ENCODE assay signal across 28 cellular contexts in genomic region chr22:26047516-26047915, GRCh38.
"Had no signal": no experiment of that assay in that cellular context is flagged by ENCODE, and none has a peak within 500 bp of the region (broad histone marks: within the 10 kb centered on the region; RNA-seq: fewer than 3 reads in every experiment).

No MANE protein-coding gene starts in this region.

- H3K36me3 Mint-ChIP-seq: stimulated activated effector memory CD8-positive, alpha-beta T cell treated with anti-CD3 and anti-CD28 coated beads, Interleukin-12 subunit alpha, Interleukin-12 subunit beta, amount 100 ng/mL, for 72 hours; stimulated activated memory B cell treated with anti-CD40 and anti-IgM and Interleukin-4, amounts not matched to agents 10 μg/mL and 1 μg/mL and 100 μg/mL, for 72 hours; stimulated activated naive B cell treated with anti-CD40 and anti-IgM and Interleukin-4, amounts not matched to agents 10 μg/mL and 1 μg/mL and 100 μg/mL, for 72 hours; type B pancreatic cell had no signal

- H3K36me3 ChIP-seq: stomach, suprapubic skin, thoracic aorta, thyroid gland, tibial artery, tibial nerve, transverse colon, upper lobe of left lung, upper lobe of right lung, uterus, vagina had no signal

- ATAC-seq: stimulated activated effector memory CD8-positive, alpha-beta T cell treated with anti-CD3 and anti-CD28 coated beads, Interleukin-12 subunit alpha, Interleukin-12 subunit beta, amount 100 ng/mL, for 72 hours; stimulated activated memory B cell treated with anti-CD40 and anti-IgM and Interleukin-4, amounts not matched to agents 10 μg/mL and 1 μg/mL and 100 μg/mL, for 72 hours; stimulated activated naive B cell treated with anti-CD40 and anti-IgM and Interleukin-4, amounts not matched to agents 10 μg/mL and 1 μg/mL and 100 μg/mL, for 72 hours; stimulated activated naive CD8-positive, alpha-beta T cell treated with anti-CD3 and anti-CD28 coated beads, Interleukin-15, amount 100 ng/mL, for 72 hours; stimulated activated naive CD8-positive, alpha-beta T cell treated with anti-CD3 and anti-CD28 coated beads, Interleukin-15, Interleukin-2, amounts not matched to agents 100 U/mL and 50 U/mL, for 24 hours; upper lobe of right lung had no signal

- H3K9me3 Mint-ChIP-seq: stimulated activated memory B cell treated with anti-CD40 and anti-IgM and Interleukin-4, amounts not matched to agents 10 μg/mL and 1 μg/mL and 100 μg/mL, for 72 hours; stimulated activated naive CD8-positive, alpha-beta T cell treated with anti-CD3 and anti-CD28 coated beads, Interleukin-15, amount 100 ng/mL, for 72 hours; stimulated activated naive CD8-positive, alpha-beta T cell treated with anti-CD3 and anti-CD28 coated beads, Interleukin-15, Interleukin-2, amounts not matched to agents 100 ng/mL and 50 ng/mL, for 24 hours; type B pancreatic cell had no signal

- H3K27me3 ChIP-seq: testis, thyroid gland, tibial nerve, upper lobe of left lung, vagina had no signal

- H3K27ac Mint-ChIP-seq: stimulated activated effector memory CD8-positive, alpha-beta T cell treated with anti-CD3 and anti-CD28 coated beads, Interleukin-12 subunit alpha, Interleukin-12 subunit beta, amount 100 ng/mL, for 72 hours; stimulated activated memory B cell treated with anti-CD40 and anti-IgM and Interleukin-4, amounts not matched to agents 10 μg/mL and 1 μg/mL and 100 μg/mL, for 72 hours; stimulated activated naive B cell treated with anti-CD40 and anti-IgM and Interleukin-4, amounts not matched to agents 10 μg/mL and 1 μg/mL and 100 μg/mL, for 72 hours; stimulated activated naive CD8-positive, alpha-beta T cell treated with anti-CD3 and anti-CD28 coated beads, Interleukin-15, Interleukin-2, amounts not matched to agents 100 ng/mL and 50 ng/mL, for 24 hours; type B pancreatic cell had no signal

- DNase-seq: stimulated activated CD4-positive, alpha-beta T cell treated with anti-CD3 and anti-CD28 coated beads, Interleukin-2, amount 100 ng/mL, for 48 hours; stimulated activated CD4-positive, alpha-beta T cell treated with anti-CD3 and anti-CD28 coated beads, Interleukin-4, amount 100 ng/mL, for 1 hour; stimulated activated CD4-positive, alpha-beta T cell treated with anti-CD3 and anti-CD28 coated beads, Interleukin-4, amount 100 ng/mL, for 24 hours; stimulated activated CD4-positive, alpha-beta T cell treated with anti-CD3 and anti-CD28 coated beads, Interleukin-4, amount 100 ng/mL, for 4 hours; stimulated activated CD8-positive, alpha-beta memory T cell treated with anti-CD3 and anti-CD28 coated beads, Interleukin-4, amount 100 ng/mL, for 48 hours; stimulated activated naive B cell treated with anti-CD40 and anti-IgM and Interleukin-4, amounts not matched to agents 10 μg/mL and 1 μg/mL and 100 μg/mL, for 72 hours; stimulated activated naive CD4-positive, alpha-beta T cell; stimulated activated naive CD4-positive, alpha-beta T cell treated with Interleukin-2 at 50 U/mL for 16 hours; stimulated activated naive CD8-positive, alpha-beta T cell treated with anti-CD3 and anti-CD28 coated beads, Interleukin-15, amount 100 ng/mL, for 72 hours; stimulated activated naive CD8-positive, alpha-beta T cell treated with anti-CD3 and anti-CD28 coated beads, Interleukin-15, Interleukin-2, amounts not matched to agents 100 U/mL and 50 U/mL, for 24 hours; stomach; substantia nigra; testis; thyroid gland; tibial artery; transverse colon; trophoblast cell; upper lobe of left lung; upper lobe of right lung; uterus had no signal

- H3K27ac ChIP-seq: stomach, suprapubic skin, testis, thoracic aorta, thyroid gland, tibial artery, tibial nerve, transverse colon, upper lobe of left lung, upper lobe of right lung, uterus, vagina had no signal

- H3K4me3 ChIP-seq: stomach, suprapubic skin, testis, thoracic aorta, thyroid gland, tibial artery, tibial nerve, transverse colon, upper lobe of left lung, upper lobe of right lung, uterus, vagina had no signal

- H3K27me3 Mint-ChIP-seq: type B pancreatic cell had no signal

- H3K4me3 Mint-ChIP-seq: stimulated activated effector memory CD8-positive, alpha-beta T cell treated with anti-CD3 and anti-CD28 coated beads, Interleukin-12 subunit alpha, Interleukin-12 subunit beta, amount 100 ng/mL, for 72 hours; stimulated activated memory B cell treated with anti-CD40 and anti-IgM and Interleukin-4, amounts not matched to agents 10 μg/mL and 1 μg/mL and 100 μg/mL, for 72 hours; stimulated activated naive B cell treated with anti-CD40 and anti-IgM and Interleukin-4, amounts not matched to agents 10 μg/mL and 1 μg/mL and 100 μg/mL, for 72 hours; stimulated activated naive CD8-positive, alpha-beta T cell treated with anti-CD3 and anti-CD28 coated beads, Interleukin-15, amount 100 ng/mL, for 72 hours; stimulated activated naive CD8-positive, alpha-beta T cell treated with anti-CD3 and anti-CD28 coated beads, Interleukin-15, Interleukin-2, amounts not matched to agents 100 ng/mL and 50 ng/mL, for 24 hours; type B pancreatic cell had no signal

- H3K9me3 ChIP-seq: stomach, suprapubic skin, testis, thoracic aorta, thyroid gland, tibial artery, tibial nerve, transverse colon, upper lobe of left lung, upper lobe of right lung, uterus, vagina had no signal

- H3K4me1 ChIP-seq: stomach, suprapubic skin, testis, thyroid gland, tibial artery, tibial nerve, transverse colon, upper lobe of left lung, upper lobe of right lung, uterus, vagina had no signal

- H3K4me1 Mint-ChIP-seq: stimulated activated effector memory CD8-positive, alpha-beta T cell treated with anti-CD3 and anti-CD28 coated beads, Interleukin-12 subunit alpha, Interleukin-12 subunit beta, amount 100 ng/mL, for 72 hours; stimulated activated memory B cell treated with anti-CD40 and anti-IgM and Interleukin-4, amounts not matched to agents 10 μg/mL and 1 μg/mL and 100 μg/mL, for 72 hours; stimulated activated naive B cell treated with anti-CD40 and anti-IgM and Interleukin-4, amounts not matched to agents 10 μg/mL and 1 μg/mL and 100 μg/mL, for 72 hours; stimulated activated naive CD8-positive, alpha-beta T cell treated with anti-CD3 and anti-CD28 coated beads, Interleukin-15, amount 100 ng/mL, for 72 hours had no signal
